In genomic region chr1:84998642-84999280, GRCh38 we compare ENCODE assay signal across 8 cellular contexts. TPM values are rescaled to one million over a fixed set of nuclear protein-coding genes. Genes with fewer than 3 reads are reported as not detected.
DNase-seq lines count a peak whose midpoint lies in the region; ATAC-seq and TF ChIP-seq lines count a peak whose summit lies in the region.

No MANE protein-coding gene starts in this region.

- H3K27me3 ChIP-seq in HUES48 (ENCODE audit: control insufficient read depth, insufficient read depth, low read length): peaks cover 78% of the 10 kb centered on the region
- H3K27me3 ChIP-seq in thoracic aorta (replicated peaks; ENCODE audit: insufficient read depth): no peaks in the 10 kb centered on the region
- H3K27me3 ChIP-seq in left lung: peaks cover 11 to 73% of the 10 kb centered on the region in 2 donors

- TF ChIP-seq CTCF in GM12864 (IDR thresholded peaks at IDR 0.05; ENCODE audit: low read depth, low read length, missing control alignments): no peak
- no peak for TF ChIP-seq CTCF in thoracic aorta (IDR thresholded peaks at IDR 0.05)
- no peak for TF ChIP-seq CTCF in left lung (IDR thresholded peaks at IDR 0.05)

- H3K4me1 ChIP-seq in HUES48 (ENCODE audit: control insufficient read depth, insufficient read depth, low read length): peaks cover 5% of the 10 kb centered on the region; the same call in 1 of the 2 replicates
- H3K4me1 ChIP-seq in thoracic aorta (ENCODE audit: control insufficient read depth in 1 of 2, low read depth in 2 of 2): peaks cover 5 to 22% of the 10 kb centered on the region in 2 donors
- peaks cover 10 to 26% of the 10 kb centered on the region in 2 donors for H3K4me1 ChIP-seq in left lung

- no peak for DNase-seq in GM12864 (ENCODE audit: low read depth)
- DNase-seq in activated T-cell treated with anti-CD3 and anti-CD28 coated beads for 24 hours (ENCODE audit: low read depth): peak; percentile 46
- peak; percentile 37 for DNase-seq in iris pigment epithelial cell (ENCODE audit: low read depth)
- no peak for DNase-seq in thoracic aorta (ENCODE audit: low spot score)
- DNase-seq in left lung: no peak
- DNase-seq in NCI-H748 (lab: John Stamatoyannopoulos, UW; ENCODE audit: unreplicated experiment): no peak

- H3K36me3 ChIP-seq in HUES48 (ENCODE audit: control insufficient read depth, insufficient read depth, low read length): no peaks in the 10 kb centered on the region
- H3K36me3 ChIP-seq in thoracic aorta: no peaks in the 10 kb centered on the region
- H3K36me3 ChIP-seq in left lung: no peaks in the 10 kb centered on the region

- H3K27ac ChIP-seq in HUES48 (ENCODE audit: low read depth, low read length) (no peak overlapping the region), thoracic aorta (no peak overlapping the region), left lung (no peak overlapping the region)

- ATAC-seq in thoracic aorta (ENCODE audit: insufficient number of reproducible peaks, low FRiP score, low read depth): no peak
- no peak for ATAC-seq in left lung
- no peak for ATAC-seq in HG02884 (IDR thresholded peaks at IDR 0.05; ENCODE audit: unreplicated experiment)

- no peaks in the 10 kb centered on the region for H3K9me3 ChIP-seq in HUES48 (ENCODE audit: control insufficient read depth, insufficient read depth, low read length)
- H3K9me3 ChIP-seq in thoracic aorta: no peaks in the 10 kb centered on the region
- H3K9me3 ChIP-seq in left lung: no peaks in the 10 kb centered on the region

- no peak overlapping the region for H3K9ac ChIP-seq in HUES48 (ENCODE audit: low read depth, low read length)

- intact Hi-C loops in left lung (cut with DNase I): no loop called here

- H3K4me3 ChIP-seq in GM12864 (ENCODE audit: low read depth, low read length): peak overlapping the region; percentile 73
- peak overlapping the region; percentile 58 for H3K4me3 ChIP-seq in HUES48 (ENCODE audit: low read depth, low read length)
- H3K4me3 ChIP-seq in thoracic aorta: peak overlapping the region; percentile 83
- peak overlapping the region in 1 of 2 donors; percentile 56 for H3K4me3 ChIP-seq in left lung

RNA-seq across cellular contexts. Expression of gene MCOLN2, which starts 1.8 kb away (rescaled TPM):
- 1 to 10 TPM; 1.2 to 1.8 TPM for total RNA-seq in thoracic aorta
- 1 to 10 TPM; 2.8 to 5.9 TPM for total RNA-seq in left lung

RNA-seq across cellular contexts. Expression of gene MCOLN3, which starts 49.5 kb away (rescaled TPM):
- 1 to 10 TPM; 2.3 to 3.2 TPM for total RNA-seq in thoracic aorta
- 1 to 10 TPM; 3.6 to 8.1 TPM for total RNA-seq in left lung

Comparison
In these comparisons a context has a peak if more than half of its experiments do, and no peak if none do; other contexts are left out.
1. DNase-seq: peak in activated T-cell treated with anti-CD3 and anti-CD28 coated beads for 24 hours (single experiment) and iris pigment epithelial cell (single experiment); none in GM12864 (single experiment), thoracic aorta (single experiment), left lung (0 of 2) and NCI-H748 (single experiment).